Comparison of ENCODE assay signal across 19 cellular contexts in genomic region chr2:127130421-127130820, GRCh38. TPM values are rescaled to one million over a fixed set of nuclear protein-coding genes. Genes with fewer than 3 reads are reported as not detected.
DNase-seq lines count a peak whose midpoint lies in the region; TF ChIP-seq lines count a peak whose summit lies in the region.
"Had no signal": no experiment of that assay in that cellular context is flagged by ENCODE, and none has a peak within 500 bp of the region (broad histone marks: within the 10 kb centered on the region; RNA-seq: fewer than 3 reads in every experiment).

No MANE protein-coding gene starts in this region.

- peaks cover 5% of the 10 kb centered on the region for H3K9me3 Mint-ChIP-seq in type B pancreatic cell

- no peak overlapping the region for H2AFZ ChIP-seq in GM23248

- no peaks in the 10 kb centered on the region for H3K9me2 ChIP-seq in GM23248 (ENCODE audit: insufficient read depth)

- TF ChIP-seq CTCF in choroid plexus epithelial cell (conservative IDR thresholded peaks at IDR 0.05; ENCODE audit: low read depth, low read length) (peak; percentile 19), type B pancreatic cell (conservative IDR thresholded peaks at IDR 0.05) (peak; percentile 22), right atrium auricular region (IDR thresholded peaks at IDR 0.05) (no peak)

- no peaks in the 10 kb centered on the region for H3K27me3 ChIP-seq in GM23248 (replicated peaks; ENCODE audit: insufficient read depth)
- H3K27me3 ChIP-seq in right atrium auricular region, result no peaks in the 10 kb centered on the region

- H3K79me2 ChIP-seq in GM23248 (ENCODE audit: insufficient read depth), result no peaks in the 10 kb centered on the region

- H3K4me3 ChIP-seq in choroid plexus epithelial cell (ENCODE audit: low read depth, low read length) (no peak overlapping the region), GM23248 (no peak overlapping the region), right atrium auricular region (no peak overlapping the region)

- peaks cover 11% of the 10 kb centered on the region for H3K4me1 Mint-ChIP-seq in type B pancreatic cell (ENCODE audit: unreplicated experiment)
- H3K4me1 Mint-ChIP-seq: CD4-positive, alpha-beta memory T cell had no signal

- DNase-seq in HEK293T (ENCODE audit: extremely low spot score) (peak; percentile 6), choroid plexus epithelial cell (ENCODE audit: low read depth) (no peak), hepatic stellate cell (ENCODE audit: low spot score) (peak; percentile 32), type B pancreatic cell (ENCODE audit: extremely low spot score, unreplicated experiment) (no peak), medulla oblongata (ENCODE audit: extremely low spot score) (no peak), posterior vena cava (ENCODE audit: low spot score) (no peak), GM23248 (no peak), right atrium auricular region (ENCODE audit: low spot score) (no peak)
- DNase-seq: C1 segment of cervical spinal cord; CD4-positive, alpha-beta memory T cell; COR-L47; H7; KG1; MM.1S; NCI-H2029 treated with DMSO at 0.1 percent for 48 hours; NCI-H2227 treated with DMSO at 0.1 percent for 48 hours; NCI-H69; SHP77 had no signal

- H3K27me3 Mint-ChIP-seq in type B pancreatic cell, result no peaks in the 10 kb centered on the region

- H3F3A ChIP-seq in GM23248 (ENCODE audit: insufficient read depth), result no peaks in the 10 kb centered on the region

- no peaks in the 10 kb centered on the region for H3K36me3 ChIP-seq in GM23248 (ENCODE audit: low read depth)
- H3K36me3 ChIP-seq in right atrium auricular region, result no peaks in the 10 kb centered on the region

- CTCF ChIA-PET in HEK293T (lab: Yijun Ruan, JAX), result no interaction called here

- H3K9me3 ChIP-seq in GM23248 (ENCODE audit: low read depth) (no peaks in the 10 kb centered on the region), right atrium auricular region (no peaks in the 10 kb centered on the region)

- intact Hi-C loops in posterior vena cava (cut with DNase I), result no loop called here

- no peak overlapping the region for H3K27ac Mint-ChIP-seq in type B pancreatic cell
- H3K27ac Mint-ChIP-seq: CD4-positive, alpha-beta memory T cell had no signal

- H3K27ac ChIP-seq in GM23248 (no peak overlapping the region), right atrium auricular region (no peak overlapping the region)
- H3K27ac ChIP-seq: RWPE1 had no signal

- H3K9ac ChIP-seq in GM23248, result no peak overlapping the region

- H3K4me1 ChIP-seq in GM23248 (ENCODE audit: insufficient read depth) (no peaks in the 10 kb centered on the region), right atrium auricular region (no peaks in the 10 kb centered on the region)

- no peaks in the 10 kb centered on the region for H3K36me3 Mint-ChIP-seq in type B pancreatic cell
- H3K36me3 Mint-ChIP-seq: CD4-positive, alpha-beta memory T cell had no signal

- H4K20me1 ChIP-seq in GM23248 (ENCODE audit: insufficient read depth), result no peaks in the 10 kb centered on the region

- H3K4me2 ChIP-seq in GM23248 (ENCODE audit: unreplicated experiment), result no peak overlapping the region

- in situ Hi-C loops in GM23248 (cut with MboI), result no loop called here

- no peak overlapping the region for H3K4me3 Mint-ChIP-seq in type B pancreatic cell
- H3K4me3 Mint-ChIP-seq: CD4-positive, alpha-beta memory T cell had no signal

- 87 to 89% methylated on average over 4 of the region's 4 CpGs for WGBS in GM23248 (ENCODE audit: low coverage in 1 of 2, low lambda C conversion rate in 2 of 2, missing lambda C conversion rate in 2 of 2), 2 experiments

- POLR2A ChIA-PET in HEK293T (lab: Yijun Ruan, JAX), result no interaction called here

TF ChIP-seq in HEK293T, 16 proteins besides CTCF, POLR2A, EP300 and RAD21:
- TF ChIP-seq LEF1 (IDR thresholded peaks at IDR 0.05; ENCODE audit: borderline replicate concordance), result no peak
- no peak for TF ChIP-seq FOXK2 (IDR thresholded peaks at IDR 0.05)
- TF ChIP-seq FOXM1 (IDR thresholded peaks at IDR 0.05; ENCODE audit: borderline replicate concordance), result no peak
- no peak for TF ChIP-seq NFRKB (IDR thresholded peaks at IDR 0.05)
- TF ChIP-seq L3MBTL2 (conservative IDR thresholded peaks at IDR 0.05), result no peak
- TF ChIP-seq PKNOX1 (IDR thresholded peaks at IDR 0.05), result no peak
- no peak for TF ChIP-seq BHLHE40 (IDR thresholded peaks at IDR 0.05; ENCODE audit: borderline replicate concordance)
- TF ChIP-seq ZNF384 (IDR thresholded peaks at IDR 0.05), result no peak
- no peak for TF ChIP-seq HDGF (IDR thresholded peaks at IDR 0.05; ENCODE audit: borderline replicate concordance)
- TF ChIP-seq ELF4 (IDR thresholded peaks at IDR 0.05), result no peak
- TF ChIP-seq SP1 (IDR thresholded peaks at IDR 0.05), result no peak
- TF ChIP-seq FOXA1 (IDR thresholded peaks at IDR 0.05), result no peak
- no peak for TF ChIP-seq TARDBP (IDR thresholded peaks at IDR 0.05)
- TF ChIP-seq SUZ12 (IDR thresholded peaks at IDR 0.05), result no peak
- no peak for TF ChIP-seq ARNT (IDR thresholded peaks at IDR 0.05)
- no peak for TF ChIP-seq CTBP1 (IDR thresholded peaks at IDR 0.05; ENCODE audit: borderline replicate concordance)

RNA-seq across cellular contexts. Expression of gene BIN1, which starts 23.5 kb away (rescaled TPM):
- 26.3 and 63.4 TPM in 2 replicates for total RNA-seq in type B pancreatic cell (ENCODE audit: low replicate concordance)
- 10 to 100 TPM; 49.2 to 84.8 TPM for total RNA-seq in posterior vena cava
- 33.0 and 33.1 TPM in 2 replicates for total RNA-seq in GM23248 (2014; rRNA removed; shearing (Covaris generic))
- polyA plus RNA-seq in GM23248 (2016; fragmentation: Nextera tagmentation; extraction: Ambion mirVana), result 23.9 and 24.3 TPM in 2 replicates
- total RNA-seq in right atrium auricular region, result 10 to 100 TPM in 1 of 2 donors, 1 to 10 TPM in 1; 7.6 to 15.3 TPM

Comparison
In these comparisons a context has a peak if more than half of its experiments do, and no peak if none do; other contexts are left out.
1. DNase-seq: peak in HEK293T (single experiment) and hepatic stellate cell (single experiment); none in choroid plexus epithelial cell (single experiment), type B pancreatic cell (single experiment), medulla oblongata (single experiment), posterior vena cava (single experiment), GM23248 (single experiment) and right atrium auricular region (single experiment).
2. CTCF ChIP-seq: peak in choroid plexus epithelial cell (single experiment) and type B pancreatic cell (single experiment); none in right atrium auricular region (0 of 2).